In the genomic region with DNA sequence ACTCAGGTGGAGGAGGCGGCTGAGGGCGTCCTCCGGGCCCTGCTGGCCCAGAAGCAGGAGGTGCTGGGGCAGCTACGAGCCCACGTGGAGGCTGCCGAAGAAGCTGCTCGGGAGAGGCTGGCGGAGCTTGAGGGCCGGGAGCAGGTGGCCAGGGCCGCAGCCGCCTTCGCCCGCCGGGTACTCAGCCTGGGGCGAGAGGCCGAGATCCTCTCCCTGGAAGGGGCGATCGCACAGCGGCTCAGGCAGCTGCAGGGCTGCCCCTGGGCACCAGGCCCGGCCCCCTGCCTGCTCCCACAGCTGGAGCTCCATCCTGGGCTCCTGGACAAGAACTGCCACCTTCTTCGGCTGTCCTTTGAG, we compare ENCODE assay signal across 23 cellular contexts. TPM values are rescaled to one million over a fixed set of nuclear protein-coding genes. Genes with fewer than 3 reads are reported as not detected.
"Had no signal": no experiment of that assay in that cellular context is flagged by ENCODE, and none has a peak within 500 bp of the region (broad histone marks: within the 10 kb centered on the region; RNA-seq: fewer than 3 reads in every experiment).

No MANE protein-coding gene starts in this region.

- H3K4me3 ChIP-seq: coronary artery, mucosa of descending colon, skin epidermis, thoracic aorta, tibial nerve had no signal

- ATAC-seq: left ventricle myocardium superior; lower lobe of right lung; mucosa of descending colon; natural killer cell treated with Interleukin-12 subunit alpha and Interleukin-12 subunit beta and Interleukin-15 and Interleukin-18, amount 100 ng/mL, for 72 hours; sciatic nerve; stimulated activated naive B cell treated with anti-CD40 and anti-IgM and Interleukin-4, amounts not matched to agents 10 μg/mL and 1 μg/mL and 100 μg/mL, for 72 hours had no signal

- H3K27ac ChIP-seq: coronary artery, lower lobe of right lung, neutrophil, parathyroid adenoma, skin epidermis, thoracic aorta, tibial nerve had no signal

- H3K9me3 Mint-ChIP-seq: natural killer cell treated with Interleukin-12 subunit alpha and Interleukin-12 subunit beta and Interleukin-15 and Interleukin-18, amount 100 ng/mL, for 72 hours; stimulated activated naive B cell treated with anti-CD40 and anti-IgM and Interleukin-4, amounts not matched to agents 10 μg/mL and 1 μg/mL and 100 μg/mL, for 72 hours; stimulated activated naive CD8-positive, alpha-beta T cell treated with anti-CD3 and anti-CD28 coated beads, Interleukin-15, Interleukin-2, amounts not matched to agents 100 ng/mL and 50 ng/mL, for 24 hours had no signal

- H3K27me3 Mint-ChIP-seq: naive B cell; natural killer cell treated with Interleukin-12 subunit alpha and Interleukin-12 subunit beta and Interleukin-15 and Interleukin-18, amount 100 ng/mL, for 72 hours; progenitor cell of endocrine pancreas; stimulated activated naive B cell treated with anti-CD40 and anti-IgM and Interleukin-4, amounts not matched to agents 10 μg/mL and 1 μg/mL and 100 μg/mL, for 72 hours; stimulated activated naive CD8-positive, alpha-beta T cell treated with anti-CD3 and anti-CD28 coated beads, Interleukin-15, Interleukin-2, amounts not matched to agents 100 ng/mL and 50 ng/mL, for 24 hours had no signal

- H2AFZ ChIP-seq: parathyroid adenoma had no signal

- H3K9ac ChIP-seq: parathyroid adenoma had no signal

- DNase-seq: dermis blood vessel endothelial cell; effector memory CD4-positive, alpha-beta T cell; erythroblast; head of caudate nucleus; lower lobe of right lung; mucosa of descending colon; naive B cell; stimulated activated CD4-positive, alpha-beta T cell treated with anti-CD3 and anti-CD28 coated beads, Interleukin-4, amount 100 ng/mL, for 4 hours; stimulated activated naive B cell treated with anti-CD40 and anti-IgM and Interleukin-4, amounts not matched to agents 10 μg/mL and 1 μg/mL and 100 μg/mL, for 72 hours had no signal

- H3K27ac Mint-ChIP-seq: natural killer cell treated with Interleukin-12 subunit alpha and Interleukin-12 subunit beta and Interleukin-15 and Interleukin-18, amount 100 ng/mL, for 72 hours; progenitor cell of endocrine pancreas; stimulated activated naive CD8-positive, alpha-beta T cell treated with anti-CD3 and anti-CD28 coated beads, Interleukin-15, Interleukin-2, amounts not matched to agents 100 ng/mL and 50 ng/mL, for 24 hours had no signal

- H3K4me1 ChIP-seq: parathyroid adenoma had no signal

- H3K9me3 ChIP-seq: lower lobe of right lung, mucosa of descending colon, neutrophil, spleen, thoracic aorta, tibial nerve, upper lobe of left lung had no signal

- H3K27me3 ChIP-seq: neutrophil, spleen, tibial nerve, upper lobe of left lung had no signal

- H3K4me3 Mint-ChIP-seq: natural killer cell treated with Interleukin-12 subunit alpha and Interleukin-12 subunit beta and Interleukin-15 and Interleukin-18, amount 100 ng/mL, for 72 hours; neural crest cell had no signal

RNA-seq across cellular contexts. Expression of a gene that starts 38.9 kb away (rescaled TPM):
- total RNA-seq: natural killer cell treated with Interleukin-12 subunit alpha and Interleukin-12 subunit beta and Interleukin-15 and Interleukin-18, amount 100 ng/mL, for 72 hours had no signal
